In genomic region chr2:29014811-29015414, GRCh38 we compare ENCODE assay signal across 9 cellular contexts. TPM values are rescaled to one million over a fixed set of nuclear protein-coding genes. Genes with fewer than 3 reads are reported as not detected.
DNase-seq lines count a peak whose midpoint lies in the region; ATAC-seq and TF ChIP-seq lines count a peak whose summit lies in the region.
"Had no signal": no experiment of that assay in that cellular context is flagged by ENCODE, and none has a peak within 500 bp of the region (broad histone marks: within the 10 kb centered on the region; RNA-seq: fewer than 3 reads in every experiment).

No MANE protein-coding gene starts in this region.

- no peaks in the 10 kb centered on the region for H3K36me3 ChIP-seq in heart left ventricle

- no peak for TF ChIP-seq POLR2A in heart left ventricle (IDR thresholded peaks at IDR 0.05)

- H3K9me3 ChIP-seq in heart left ventricle: no peaks in the 10 kb centered on the region

- H3K4me1 ChIP-seq in heart left ventricle: peaks cover 6 to 83% (median 64%) of the 10 kb centered on the region in 12 donors

- peak; percentile 64 for DNase-seq in GM10266 (ENCODE audit: extremely low spot score)
- peak; percentile 79 to 86 for DNase-seq in Kasumi-1 (lab: John Stamatoyannopoulos, UW)
- DNase-seq in activated T-cell treated with anti-CD3 and anti-CD28 coated beads for 24 hours (ENCODE audit: low read depth): peak; percentile 56
- DNase-seq in heart left ventricle: peak; percentile 57 to 81 (median 75)
- DNase-seq in stimulated activated CD8-positive, alpha-beta memory T cell treated with anti-CD3 and anti-CD28 coated beads, Interleukin-12 subunit alpha, Interleukin-12 subunit beta, amount 100 ng/mL, for 1 hour (ENCODE audit: low read depth): peak; percentile 51
- DNase-seq in T1000 (lab: John Stamatoyannopoulos, UW): no peak
- no peak for DNase-seq in NCI-H1105 (lab: John Stamatoyannopoulos, UW)

- peak overlapping the region; percentile 79 to 98 (median 88) for H3K27ac ChIP-seq in heart left ventricle

- no peaks in the 10 kb centered on the region for H3K27me3 ChIP-seq in heart left ventricle

- ATAC-seq in heart left ventricle: peak; percentile 4 to 50 (median 14)
- ATAC-seq in HG02870 (IDR thresholded peaks at IDR 0.05; ENCODE audit: unreplicated experiment): no peak

- TF ChIP-seq CTCF in GM10266 (IDR thresholded peaks at IDR 0.05; ENCODE audit: control insufficient read depth, insufficient read depth, low read depth, missing control alignments) (no peak), heart left ventricle (IDR thresholded peaks at IDR 0.05) (peak in 1 of 12 donors; percentile 7)

- intact Hi-C loops in heart left ventricle (cut with DNase I): loop anchor here in 7 of 10 donors (2.0 to 10.0 kb wide), 8 partner anchors 38 to 102 kb away; partner anchors contain the start of gene CLIP4 (in 4 of the 7)

- WGBS in heart left ventricle, 4 donors: 27 to 44% (median 38%) methylated on average over 13 of the region's 13 CpGs

- H3K4me3 ChIP-seq in heart left ventricle: peak overlapping the region in 10 of 12 donors; percentile 3 to 47 (median 30)

RNA-seq across cellular contexts. Expression of gene TOGARAM2, which starts 33.8 kb away (rescaled TPM):
- total RNA-seq in heart left ventricle: 10 to 100 TPM in 3 of 9 donors, 1 to 10 TPM in 5, under 1 TPM in 1; 0.24 to 23.5 (median 6.2) TPM
- polyA plus RNA-seq in heart left ventricle: 10 to 100 TPM in 1 of 2 donors, 1 to 10 TPM in 1; 5.5 to 23.9 TPM

RNA-seq across cellular contexts. Expression of gene PCARE, which starts 59.4 kb away (rescaled TPM):
- 1 to 10 TPM in 4 of 9 donors, under 1 TPM in 5; 0.61 to 2.4 (median 0.87) TPM for total RNA-seq in heart left ventricle
- polyA plus RNA-seq in heart left ventricle: 1 to 10 TPM in 1 of 2 donors, under 1 TPM in 1; 0.10 to 1.6 TPM
- polyA plus RNA-seq: keratinocyte had no signal

Comparison
In these comparisons a context has a peak if more than half of its experiments do, and no peak if none do; other contexts are left out.
1. DNase-seq: peak in GM10266 (single experiment), Kasumi-1 (2 of 2), activated T-cell treated with anti-CD3 and anti-CD28 coated beads for 24 hours (single experiment), heart left ventricle (5 of 5) and stimulated activated CD8-positive, alpha-beta memory T cell treated with anti-CD3 and anti-CD28 coated beads, Interleukin-12 subunit alpha, Interleukin-12 subunit beta, amount 100 ng/mL, for 1 hour (single experiment); none in T1000 (single experiment) and NCI-H1105 (single experiment).